In genomic region chr5:25418978-25419377, GRCh38 we compare ENCODE assay signal across 39 cellular contexts.
"Had no signal": no experiment of that assay in that cellular context is flagged by ENCODE, and none has a peak within 500 bp of the region (broad histone marks: within the 10 kb centered on the region; RNA-seq: fewer than 3 reads in every experiment).

No MANE protein-coding gene starts in this region.

- H3K4me3 Mint-ChIP-seq: activated naive CD4-positive, alpha-beta T cell treated with anti-CD3 and anti-CD28 coated beads for 36 hours; activated naive CD4-positive, alpha-beta T cell treated with anti-CD3 and anti-CD28 coated beads, Interleukin-2, amount 10 ng/mL, durations not matched to agents 7 days and 5 days; activated naive CD4-positive, alpha-beta T cell treated with anti-CD3 and anti-CD28 coated beads, Interleukin-2, amount 50 U/mL, for 24 hours; activated naive CD8-positive, alpha-beta T cell; activated naive CD8-positive, alpha-beta T cell treated with anti-CD3 and anti-CD28 coated beads for 36 hours; activated naive CD8-positive, alpha-beta T cell treated with anti-CD3 and anti-CD28 coated beads, Interleukin-2, amount 10 ng/mL, durations not matched to agents 7 days and 5 days; activated naive CD8-positive, alpha-beta T cell treated with anti-CD3 and anti-CD28 coated beads, Interleukin-2, amount 50 U/mL, for 24 hours; activated T-cell treated with anti-CD3 and anti-CD28 coated beads, Interleukin-2, amount 50 U/mL, for 4 hours; activated T-cell treated with anti-CD3 and anti-CD28 coated beads, Interleukin-2, amount 50 U/mL, for 72 hours; activated T-helper 1 cell treated with anti-CD3 and anti-CD28 coated beads, Interleukin-12 subunit alpha, Interleukin-12 subunit beta, Interleukin-2, Interleukin-4 antibody, amounts not matched to agents 30 ng/mL and 10 ng/mL and 1 ng/mL, durations not matched to agents 14 hours and 24 hours and 36 hours; activated T-helper 17 cell treated with anti-CD3 and anti-CD28 coated beads, Interleukin-2, amount 50 U/mL, for 72 hours; brain; central memory CD8-positive, alpha-beta T cell had no signal

- H3K9me3 Mint-ChIP-seq: activated naive CD4-positive, alpha-beta T cell treated with anti-CD3 and anti-CD28 coated beads for 36 hours; activated naive CD4-positive, alpha-beta T cell treated with anti-CD3 and anti-CD28 coated beads, Interleukin-2, amount 50 U/mL, for 24 hours; activated naive CD4-positive, alpha-beta T cell treated with anti-CD3 and anti-CD28 coated beads, Interleukin-2, amount 50 U/mL, for 72 hours; activated naive CD8-positive, alpha-beta T cell treated with anti-CD3 and anti-CD28 coated beads for 36 hours; activated T-helper 17 cell treated with anti-CD3 and anti-CD28 coated beads, Interleukin-2, amount 50 U/mL, for 72 hours; brain had no signal

- H3K27me3 Mint-ChIP-seq: activated naive CD4-positive, alpha-beta T cell treated with anti-CD3 and anti-CD28 coated beads, Interleukin-2, amount 10 ng/mL, durations not matched to agents 7 days and 5 days; activated naive CD4-positive, alpha-beta T cell treated with anti-CD3 and anti-CD28 coated beads, Interleukin-2, amount 50 U/mL, for 24 hours; activated naive CD8-positive, alpha-beta T cell; activated naive CD8-positive, alpha-beta T cell treated with anti-CD3 and anti-CD28 coated beads for 36 hours; activated naive CD8-positive, alpha-beta T cell treated with anti-CD3 and anti-CD28 coated beads, Interleukin-2, amount 10 ng/mL, durations not matched to agents 7 days and 5 days; activated naive CD8-positive, alpha-beta T cell treated with anti-CD3 and anti-CD28 coated beads, Interleukin-2, amount 50 U/mL, for 24 hours; activated T-helper 17 cell treated with anti-CD3 and anti-CD28 coated beads, Interleukin-2, amount 50 U/mL, for 72 hours; central memory CD8-positive, alpha-beta T cell had no signal

- ATAC-seq: activated naive CD4-positive, alpha-beta T cell treated with anti-CD3 and anti-CD28 coated beads, Interleukin-2, amount 50 U/mL, for 72 hours; activated naive CD8-positive, alpha-beta T cell treated with anti-CD3 and anti-CD28 coated beads, Interleukin-2, amount 50 U/mL, for 24 hours; activated T-cell treated with anti-CD3 and anti-CD28 coated beads, Interleukin-2, amount 50 U/mL, for 4 hours; activated T-cell treated with anti-CD3 and anti-CD28 coated beads, Interleukin-2, amount 50 U/mL, for 72 hours; activated T-helper 17 cell treated with anti-CD3 and anti-CD28 coated beads, Interleukin-2, amount 50 U/mL, for 72 hours; body of pancreas had no signal

- H3K36me3 Mint-ChIP-seq: activated naive CD4-positive, alpha-beta T cell treated with anti-CD3 and anti-CD28 coated beads, Interleukin-2, amount 10 ng/mL, durations not matched to agents 7 days and 5 days; activated naive CD4-positive, alpha-beta T cell treated with anti-CD3 and anti-CD28 coated beads, Interleukin-2, amount 50 U/mL, for 24 hours; activated naive CD4-positive, alpha-beta T cell treated with anti-CD3 and anti-CD28 coated beads, Interleukin-2, amount 50 U/mL, for 72 hours; activated naive CD8-positive, alpha-beta T cell; activated naive CD8-positive, alpha-beta T cell treated with anti-CD3 and anti-CD28 coated beads for 36 hours; activated naive CD8-positive, alpha-beta T cell treated with anti-CD3 and anti-CD28 coated beads, Interleukin-2, amount 10 ng/mL, durations not matched to agents 7 days and 5 days; brain had no signal

- DNase-seq: activated effector memory CD4-positive, alpha-beta T cell treated with anti-CD3 and anti-CD28 coated beads, Interleukin-2, amount 50 U/mL, for 16 hours; activated effector memory CD4-positive, alpha-beta T cell treated with Interleukin-2 at 50 U/mL for 16 hours; activated gamma-delta T cell; activated gamma-delta T cell treated with Interleukin-2 at 50 U/mL for 16 hours; activated naive CD4-positive, alpha-beta T cell; activated naive CD4-positive, alpha-beta T cell treated with anti-CD3 and anti-CD28 coated beads for 36 hours; activated naive CD4-positive, alpha-beta T cell treated with anti-CD3 and anti-CD28 coated beads, Interleukin-2, amount 10 ng/mL, durations not matched to agents 7 days and 5 days; activated naive CD4-positive, alpha-beta T cell treated with anti-CD3 and anti-CD28 coated beads, Interleukin-2, amount 50 U/mL, for 16 hours; activated naive CD4-positive, alpha-beta T cell treated with Interleukin-2 at 50 U/mL for 16 hours; activated naive CD8-positive, alpha-beta T cell treated with anti-CD3 and anti-CD28 coated beads for 36 hours; activated naive CD8-positive, alpha-beta T cell treated with anti-CD3 and anti-CD28 coated beads, Interleukin-2, amount 10 ng/mL, durations not matched to agents 7 days and 5 days; activated naive CD8-positive, alpha-beta T cell treated with anti-CD3 and anti-CD28 coated beads, Interleukin-2, amount 50 U/mL, for 24 hours; activated T-cell treated with anti-CD3 and anti-CD28 coated beads, Interleukin-2, amount 50 U/mL, for 4 hours; activated T-cell treated with anti-CD3 and anti-CD28 coated beads, Interleukin-2, amount 50 U/mL, for 48 hours; activated T-cell treated with anti-CD3 and anti-CD28 coated beads, Interleukin-2, amount 50 U/mL, for 72 hours; adrenal gland; amniotic stem cell; amygdala; anterior cingulate cortex; aorta; body of pancreas; brain microvascular endothelial cell; caudate nucleus; central memory CD4-positive, alpha-beta T cell; cerebellar nuclear complex had no signal

- H3K27me3 ChIP-seq: adrenal gland, ascending aorta, body of pancreas, brain microvascular endothelial cell, breast epithelium, cardiac muscle cell had no signal

- H3K4me3 ChIP-seq: adrenal gland, ascending aorta, body of pancreas, breast epithelium, cardiac muscle cell had no signal

- H3K4me1 Mint-ChIP-seq: activated naive CD4-positive, alpha-beta T cell treated with anti-CD3 and anti-CD28 coated beads, Interleukin-2, amount 10 ng/mL, durations not matched to agents 7 days and 5 days; activated naive CD4-positive, alpha-beta T cell treated with anti-CD3 and anti-CD28 coated beads, Interleukin-2, amount 50 U/mL, for 24 hours; activated naive CD8-positive, alpha-beta T cell treated with anti-CD3 and anti-CD28 coated beads for 36 hours; activated naive CD8-positive, alpha-beta T cell treated with anti-CD3 and anti-CD28 coated beads, Interleukin-2, amount 10 ng/mL, durations not matched to agents 7 days and 5 days; activated naive CD8-positive, alpha-beta T cell treated with anti-CD3 and anti-CD28 coated beads, Interleukin-2, amount 50 U/mL, for 24 hours; activated T-helper 17 cell treated with anti-CD3 and anti-CD28 coated beads, Interleukin-2, amount 50 U/mL, for 72 hours; brain; central memory CD8-positive, alpha-beta T cell had no signal

- FAIRE-seq: astrocyte, bronchial epithelial cell, colon had no signal

- H3K27ac Mint-ChIP-seq: activated naive CD4-positive, alpha-beta T cell treated with anti-CD3 and anti-CD28 coated beads for 36 hours; activated naive CD4-positive, alpha-beta T cell treated with anti-CD3 and anti-CD28 coated beads, Interleukin-2, amount 10 ng/mL, durations not matched to agents 7 days and 5 days; activated naive CD4-positive, alpha-beta T cell treated with anti-CD3 and anti-CD28 coated beads, Interleukin-2, amount 50 U/mL, for 24 hours; activated naive CD4-positive, alpha-beta T cell treated with anti-CD3 and anti-CD28 coated beads, Interleukin-2, amount 50 U/mL, for 72 hours; activated naive CD8-positive, alpha-beta T cell; activated naive CD8-positive, alpha-beta T cell treated with anti-CD3 and anti-CD28 coated beads for 36 hours; activated naive CD8-positive, alpha-beta T cell treated with anti-CD3 and anti-CD28 coated beads, Interleukin-2, amount 10 ng/mL, durations not matched to agents 7 days and 5 days; activated naive CD8-positive, alpha-beta T cell treated with anti-CD3 and anti-CD28 coated beads, Interleukin-2, amount 50 U/mL, for 24 hours; activated T-cell treated with anti-CD3 and anti-CD28 coated beads, Interleukin-2, amount 50 U/mL, for 72 hours; activated T-helper 1 cell treated with anti-CD3 and anti-CD28 coated beads, Interleukin-12 subunit alpha, Interleukin-12 subunit beta, Interleukin-2, Interleukin-4 antibody, amounts not matched to agents 30 ng/mL and 10 ng/mL and 1 ng/mL, durations not matched to agents 14 hours and 24 hours and 36 hours; activated T-helper 17 cell treated with anti-CD3 and anti-CD28 coated beads, Interleukin-2, amount 50 U/mL, for 72 hours; activated T-helper 2 cell treated with anti-CD3 and anti-CD28 coated beads, Interferon-gamma antibody, Interleukin-2, Interleukin-4, amounts not matched to agents 10 μg/mL and 5 μg/mL and 100 μg/mL, durations not matched to agents 14 hours and 24 hours and 36 hours; brain had no signal

- H3K9me3 ChIP-seq: adrenal gland, ascending aorta, body of pancreas, breast epithelium had no signal

- H3K27ac ChIP-seq: adrenal gland, ascending aorta, body of pancreas, brain microvascular endothelial cell, breast epithelium, cardiac muscle cell had no signal

- H3K4me1 ChIP-seq: adrenal gland, ascending aorta, body of pancreas, breast epithelium had no signal

- H3K36me3 ChIP-seq: adrenal gland, ascending aorta, brain microvascular endothelial cell, breast epithelium, cardiac muscle cell had no signal
